8 cellular contexts compared by ENCODE assay signal in the genomic region with DNA sequence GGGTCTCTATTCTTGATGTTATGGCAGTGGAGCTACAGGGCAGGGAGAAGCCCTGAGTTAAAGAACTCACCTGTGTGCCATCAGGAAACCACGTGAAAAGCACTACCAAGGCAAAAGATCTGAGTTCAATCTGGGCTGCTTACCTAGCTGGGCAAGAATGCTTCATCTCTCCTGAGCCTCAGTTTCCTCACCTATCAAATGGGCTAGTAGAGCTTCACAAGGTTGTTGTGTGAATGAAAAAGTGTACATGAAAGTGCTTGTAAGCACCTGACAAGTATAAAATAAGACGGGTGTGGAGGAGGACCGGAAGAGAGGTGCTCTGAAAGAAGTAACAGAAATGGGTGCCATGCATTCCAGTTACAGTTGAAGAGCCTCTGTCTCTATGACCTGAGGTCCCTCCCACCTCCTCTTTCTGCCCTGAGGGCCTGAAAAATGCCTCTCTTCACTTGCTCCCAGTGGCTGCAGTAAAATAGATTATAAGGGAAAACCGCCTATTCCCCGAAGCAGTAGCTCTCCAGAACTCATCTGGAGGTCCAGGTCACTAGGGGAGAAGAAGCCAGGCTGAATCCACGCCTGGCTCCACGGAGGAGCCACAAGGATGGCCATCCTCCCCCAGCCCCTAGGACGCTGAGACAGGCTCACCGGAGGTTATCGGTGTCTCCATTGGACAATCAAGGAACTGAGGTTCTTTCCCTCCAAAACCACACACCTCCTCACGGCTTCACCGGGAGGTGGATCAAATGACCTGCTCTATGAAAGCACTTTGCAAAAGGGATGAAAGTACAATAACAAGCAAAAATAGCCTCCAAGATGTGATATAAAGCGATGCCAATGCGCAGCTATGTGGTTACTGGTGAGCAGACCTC. TPM values are rescaled to one million over a fixed set of nuclear protein-coding genes. Genes with fewer than 3 reads are reported as not detected.
A peak's percentile ranks its signal among the peaks of the same experiment; 100 is the strongest.
DNase-seq lines count a peak whose midpoint lies in the region; ATAC-seq and TF ChIP-seq lines count a peak whose summit lies in the region.

No MANE protein-coding gene starts in this region.

- H3K36me3 Mint-ChIP-seq in activated T-cell treated with anti-CD3 and anti-CD28 coated beads, Interleukin-2, amount 50 U/mL, for 4 hours (ENCODE audit: insufficient read depth) = no peaks in the 10 kb centered on the region
- no peaks in the 10 kb centered on the region for H3K36me3 Mint-ChIP-seq in activated CD8-positive, alpha-beta T cell treated with anti-CD3 and anti-CD28 coated beads for 36 hours (ENCODE audit: low read depth)

- no peaks in the 10 kb centered on the region for H3K27me3 ChIP-seq in tibial artery

- intact Hi-C loops in activated CD8-positive, alpha-beta T cell treated with anti-CD3 and anti-CD28 coated beads for 36 hours (cut with micrococcal nuclease) = no loop called here
- intact Hi-C loops in tibial artery (cut with DNase I; ENCODE audit: low total_unique reads) = no loop called here

- no peaks in the 10 kb centered on the region for H3K9me3 Mint-ChIP-seq in activated T-cell treated with anti-CD3 and anti-CD28 coated beads, Interleukin-2, amount 50 U/mL, for 4 hours
- H3K9me3 Mint-ChIP-seq in activated CD8-positive, alpha-beta T cell treated with anti-CD3 and anti-CD28 coated beads for 36 hours = no peaks in the 10 kb centered on the region

- no peaks in the 10 kb centered on the region for H3K9me3 ChIP-seq in tibial artery

- in situ Hi-C loops in G401 (cut with HindIII; ENCODE audit: low sequenced_read_pairs) = no loop called here

- H3K4me1 Mint-ChIP-seq in activated T-cell treated with anti-CD3 and anti-CD28 coated beads, Interleukin-2, amount 50 U/mL, for 4 hours (ENCODE audit: low read depth) = peaks cover 27% of the 10 kb centered on the region
- peaks cover 17% of the 10 kb centered on the region for H3K4me1 Mint-ChIP-seq in activated CD8-positive, alpha-beta T cell treated with anti-CD3 and anti-CD28 coated beads for 36 hours (ENCODE audit: low read depth)

- POLR2A ChIA-PET in activated CD8-positive, alpha-beta T cell treated with anti-CD3 and anti-CD28 coated beads for 36 hours (lab: Charles Lee) = no interaction called here

- peak overlapping the region; percentile 84 to 85 for H3K27ac ChIP-seq in tibial artery

- TF ChIP-seq CTCF in activated CD8-positive, alpha-beta T cell treated with anti-CD3 and anti-CD28 coated beads for 36 hours (IDR thresholded peaks at IDR 0.05) = no peak
- TF ChIP-seq CTCF in tibial artery (IDR thresholded peaks at IDR 0.05) = no peak

- H3K4me3 Mint-ChIP-seq in activated T-cell treated with anti-CD3 and anti-CD28 coated beads, Interleukin-2, amount 50 U/mL, for 4 hours = peak overlapping the region; percentile 79
- peak overlapping the region; percentile 70 for H3K4me3 Mint-ChIP-seq in activated CD8-positive, alpha-beta T cell treated with anti-CD3 and anti-CD28 coated beads for 36 hours

- CTCF ChIA-PET in activated CD8-positive, alpha-beta T cell treated with anti-CD3 and anti-CD28 coated beads for 36 hours (lab: Charles Lee) = interaction anchor here (0.8 to 2.6 kb wide), 4 partner anchors 10 to 176 kb away, joined by 3 to 21 read pairs (median 4); no protein-coding TSS in a partner anchor

- no peak for DNase-seq in activated T-cell treated with anti-CD3 and anti-CD28 coated beads, Interleukin-2, amount 50 U/mL, for 4 hours
- DNase-seq in activated T-cell treated with anti-CD3 and anti-CD28 coated beads, Interleukin-2, amount 50 U/mL, for 48 hours = no peak
- DNase-seq in activated CD8-positive, alpha-beta T cell treated with anti-CD3 and anti-CD28 coated beads for 36 hours = no peak
- peak; percentile 40 for DNase-seq in iris pigment epithelial cell (ENCODE audit: low read depth)
- no peak for DNase-seq in tibial artery
- no peak for DNase-seq in G401 (ENCODE audit: low spot score)
- no peak for DNase-seq in medulla oblongata (ENCODE audit: extremely low spot score)
- no peak for DNase-seq in epidermal melanocyte (ENCODE audit: insufficient read length, low spot score)

- peaks cover 51% of the 10 kb centered on the region for H3K27me3 Mint-ChIP-seq in activated T-cell treated with anti-CD3 and anti-CD28 coated beads, Interleukin-2, amount 50 U/mL, for 4 hours (ENCODE audit: low read depth)
- peaks cover 45% of the 10 kb centered on the region for H3K27me3 Mint-ChIP-seq in activated CD8-positive, alpha-beta T cell treated with anti-CD3 and anti-CD28 coated beads for 36 hours

- peak in 1 of 2 donors; percentile 7 for ATAC-seq in activated T-cell treated with anti-CD3 and anti-CD28 coated beads, Interleukin-2, amount 50 U/mL, for 4 hours
- no peak for ATAC-seq in activated CD8-positive, alpha-beta T cell treated with anti-CD3 and anti-CD28 coated beads for 36 hours

- peaks cover 0 to 23% (median 18%) of the 10 kb centered on the region in 4 donors for H3K4me1 ChIP-seq in tibial artery

- no peak overlapping the region for H3K27ac Mint-ChIP-seq in activated CD8-positive, alpha-beta T cell treated with anti-CD3 and anti-CD28 coated beads for 36 hours

- peak overlapping the region; percentile 86 to 94 for H3K4me3 ChIP-seq in tibial artery

- H3K36me3 ChIP-seq in tibial artery = no peaks in the 10 kb centered on the region

RNA-seq across cellular contexts. Expression of a gene that starts 1.4 kb away (rescaled TPM):
- under 1 TPM; 0.16 to 0.27 (median 0.20) TPM for total RNA-seq in activated T-cell treated with anti-CD3 and anti-CD28 coated beads, Interleukin-2, amount 50 U/mL, for 4 hours
- total RNA-seq in activated CD8-positive, alpha-beta T cell treated with anti-CD3 and anti-CD28 coated beads for 36 hours = under 1 TPM; 0.16 to 0.20 TPM
- 5.6 and 10.1 TPM in 2 replicates for total RNA-seq in G401 (2014; rRNA removed; shearing (Covaris generic))

RNA-seq across cellular contexts. Expression of a gene that starts 43.4 kb away (rescaled TPM):
- total RNA-seq in activated T-cell treated with anti-CD3 and anti-CD28 coated beads, Interleukin-2, amount 50 U/mL, for 4 hours = 10 to 100 TPM; 46.3 to 47.9 (median 46.7) TPM
- 10 to 100 TPM; 52.2 to 52.5 TPM for total RNA-seq in activated CD8-positive, alpha-beta T cell treated with anti-CD3 and anti-CD28 coated beads for 36 hours
- total RNA-seq in G401 (2014; rRNA removed; shearing (Covaris generic)) = 23.8 and 41.4 TPM in 2 replicates
